Comparison of ENCODE assay signal across 14 cellular contexts in genomic region chr12:95741635-95742034, GRCh38. TPM values are rescaled to one million over a fixed set of nuclear protein-coding genes. Genes with fewer than 3 reads are reported as not detected.
DNase-seq lines count a peak whose midpoint lies in the region; ATAC-seq, FAIRE-seq and TF ChIP-seq lines count a peak whose summit lies in the region.
"Had no signal": no experiment of that assay in that cellular context is flagged by ENCODE, and none has a peak within 500 bp of the region (broad histone marks: within the 10 kb centered on the region; RNA-seq: fewer than 3 reads in every experiment).

No MANE protein-coding gene starts in this region.

- no peak overlapping the region for H3K4me3 Mint-ChIP-seq in endothelial cell (ENCODE audit: unreplicated experiment)
- H3K4me3 Mint-ChIP-seq: CD8-positive, alpha-beta T cell had no signal

- H3K4me3 ChIP-seq in left ventricle myocardium inferior: no peak overlapping the region
- H3K4me3 ChIP-seq in body of pancreas: no peak overlapping the region
- no peak overlapping the region for H3K4me3 ChIP-seq in pancreas
- H3K4me3 ChIP-seq: BLaER1, GM23248, HAP-1 had no signal

- FAIRE-seq in pancreas (lab: Jason Lieb, UNC): peak; percentile 83
- FAIRE-seq: D721Med, GM12891 had no signal

- peaks cover 68% of the 10 kb centered on the region for H3K4me1 ChIP-seq in left ventricle myocardium inferior
- peaks cover 71% of the 10 kb centered on the region for H3K4me1 ChIP-seq in body of pancreas
- peaks cover 29 to 50% (median 41%) of the 10 kb centered on the region in 3 donors for H3K4me1 ChIP-seq in pancreas
- H3K4me1 ChIP-seq: BLaER1, HAP-1 had no signal

- no peaks in the 10 kb centered on the region for H3K4me1 Mint-ChIP-seq in endothelial cell (ENCODE audit: unreplicated experiment)

- no peak for ATAC-seq in left cardiac atrium
- ATAC-seq in body of pancreas: no peak
- ATAC-seq in pancreas: no peak
- no peak for ATAC-seq in GM18519 (IDR thresholded peaks at IDR 0.05; ENCODE audit: low FRiP score, unreplicated experiment)
- ATAC-seq: CD8-positive, alpha-beta T cell had no signal

- peak overlapping the region; percentile 96 for H3K27ac ChIP-seq in left ventricle myocardium inferior (replicated peaks)
- peak overlapping the region in 3 of 4 donors; percentile 43 to 93 (median 88) for H3K27ac ChIP-seq in body of pancreas
- H3K27ac ChIP-seq in pancreas: peak overlapping the region in 2 of 4 donors; percentile 87
- H3K27ac ChIP-seq: BLaER1, GM23248 had no signal

- H3K9me3 ChIP-seq in left ventricle myocardium inferior (replicated peaks): peaks cover 15% of the 10 kb centered on the region
- no peaks in the 10 kb centered on the region for H3K9me3 ChIP-seq in body of pancreas
- no peaks in the 10 kb centered on the region for H3K9me3 ChIP-seq in pancreas

- 43 to 49% methylated on average over 3 of the region's 3 CpGs for WGBS in body of pancreas, 2 donors
- WGBS in pancreas, 2 donors: 49 to 55% methylated on average over 3 of the region's 3 CpGs

- peaks cover 18% of the 10 kb centered on the region for H3K36me3 ChIP-seq in left ventricle myocardium inferior
- H3K36me3 ChIP-seq in body of pancreas (replicated peaks in 1 of 2; ENCODE audit: insufficient read depth in 1 of 2, low read depth in 2 of 2): no peaks in the 10 kb centered on the region
- H3K36me3 ChIP-seq in pancreas: no peaks in the 10 kb centered on the region
- H3K36me3 ChIP-seq: BLaER1, HAP-1 had no signal

- H3K9me3 Mint-ChIP-seq in endothelial cell (ENCODE audit: unreplicated experiment): no peaks in the 10 kb centered on the region

- TF ChIP-seq CTCF in left ventricle myocardium inferior (IDR thresholded peaks at IDR 0.05; ENCODE audit: borderline replicate concordance) (no peak), body of pancreas (IDR thresholded peaks at IDR 0.05) (no peak), pancreas (IDR thresholded peaks at IDR 0.05) (no peak), endothelial cell (IDR thresholded peaks at IDR 0.05; ENCODE audit: unreplicated experiment) (no peak)

- no peak overlapping the region for H3K27ac Mint-ChIP-seq in endothelial cell (ENCODE audit: unreplicated experiment)
- H3K27ac Mint-ChIP-seq: CD8-positive, alpha-beta T cell had no signal

- H3K36me3 Mint-ChIP-seq in endothelial cell (ENCODE audit: low read depth, unreplicated experiment): no peaks in the 10 kb centered on the region
- H3K36me3 Mint-ChIP-seq: CD8-positive, alpha-beta T cell had no signal

- H3K27me3 ChIP-seq in left ventricle myocardium inferior (ENCODE audit: low read depth) (no peaks in the 10 kb centered on the region), body of pancreas (no peaks in the 10 kb centered on the region), pancreas (no peaks in the 10 kb centered on the region)
- H3K27me3 ChIP-seq: BLaER1 had no signal

- no peak for TF ChIP-seq POLR2A in body of pancreas (IDR thresholded peaks at IDR 0.05)

- intact Hi-C loops in left ventricle myocardium inferior (cut with micrococcal nuclease) (no loop called here), left cardiac atrium (cut with DNase I) (no loop called here), body of pancreas (cut with DNase I) (no loop called here), pancreas (cut with DNase I) (no loop called here)

- H3K27me3 Mint-ChIP-seq in endothelial cell (ENCODE audit: unreplicated experiment): no peaks in the 10 kb centered on the region

- no peak for DNase-seq in left ventricle myocardium inferior
- no peak for DNase-seq in left cardiac atrium
- DNase-seq in body of pancreas: no peak
- DNase-seq in pancreas: no peak
- DNase-seq in endothelial cell (ENCODE audit: low spot score): no peak
- no peak for DNase-seq in activated naive CD4-positive, alpha-beta T cell treated with anti-CD3 and anti-CD28 coated beads, Interleukin-2, amount 50 U/mL, for 16 hours
- DNase-seq: 8988T; CD8-positive, alpha-beta T cell; GM23248 had no signal

RNA-seq across cellular contexts. Expression of gene NTN4, which starts 48.9 kb away (rescaled TPM):
- total RNA-seq in left ventricle myocardium inferior (76.8 TPM), left cardiac atrium (10 to 100 TPM; 63.3 to 81.4 TPM), body of pancreas (10 to 100 TPM; 47.7 to 62.0 TPM), pancreas (10 to 100 TPM; 14.6 to 63.9 (median 22.7) TPM), endothelial cell (ENCODE audit: unreplicated experiment) (0.13 TPM)
- polyA plus RNA-seq in pancreas: 10 to 100 TPM; 15.5 to 18.1 TPM

Comparison
In these comparisons a context has a peak if more than half of its experiments do, and no peak if none do; other contexts are left out.
1. RNA of gene NTN4, which starts 48.9 kb away (total RNA-seq): 63.3 to 81.4 TPM in left cardiac atrium, 76.8 TPM in left ventricle myocardium inferior (single experiment), 47.7 to 62.0 TPM in body of pancreas and 14.6 to 63.9 TPM in pancreas; 0.13 TPM in endothelial cell (single experiment); every median in the first group is over 10 times any median in the second.